11 cellular contexts compared by ENCODE assay signal in the genomic region with DNA sequence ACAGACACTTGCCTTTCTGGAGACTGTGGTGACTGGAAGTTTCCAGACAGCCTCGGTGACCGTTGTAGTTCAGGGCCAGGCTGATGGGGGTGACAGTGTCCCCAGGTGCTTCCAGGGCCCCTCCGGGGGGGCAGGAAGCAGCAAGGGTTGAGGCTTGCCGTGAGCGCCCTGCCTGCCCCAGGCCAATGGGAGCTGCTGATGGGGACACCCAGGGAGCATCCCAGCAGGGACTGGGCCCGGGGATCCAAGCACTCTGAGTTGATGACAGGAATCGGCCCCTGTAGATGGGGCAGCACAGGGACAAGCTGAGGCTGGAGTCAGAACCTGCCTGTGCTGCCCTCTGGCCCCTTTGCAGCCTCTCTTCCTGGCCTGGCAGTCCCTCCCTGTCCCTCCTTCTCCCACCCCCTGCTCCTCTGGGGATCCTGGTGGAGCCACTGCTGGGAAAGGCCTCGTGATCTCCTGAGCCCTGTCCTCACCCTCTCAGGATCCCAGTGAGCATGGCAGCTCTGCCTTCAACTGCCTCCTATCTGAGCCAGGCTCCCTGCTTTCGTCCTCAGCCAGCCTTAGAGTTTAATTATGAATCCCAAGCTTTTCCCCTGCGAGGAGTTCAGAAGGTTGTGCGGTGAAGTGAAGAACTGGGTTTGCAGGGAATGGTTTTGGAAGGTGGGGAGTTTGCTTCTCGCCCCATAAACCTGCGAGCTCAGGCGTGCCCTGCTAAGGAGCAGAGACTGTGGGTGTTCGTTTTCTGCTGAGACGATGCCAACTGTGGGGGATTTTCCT.
"Had no signal": no experiment of that assay in that cellular context is flagged by ENCODE, and none has a peak within 500 bp of the region (broad histone marks: within the 10 kb centered on the region; RNA-seq: fewer than 3 reads in every experiment).

No MANE protein-coding gene starts in this region.

- H3K4me3 Mint-ChIP-seq: activated naive CD4-positive, alpha-beta T cell treated with anti-CD3 and anti-CD28 coated beads, Interleukin-2, amount 10 ng/mL, durations not matched to agents 7 days and 5 days; activated T-cell treated with anti-CD3 and anti-CD28 coated beads, Interleukin-2, amount 50 U/mL, for 24 hours; stimulated activated naive CD8-positive, alpha-beta T cell treated with anti-CD3 and anti-CD28 coated beads, Interleukin-15, Interleukin-2, amounts not matched to agents 100 ng/mL and 50 ng/mL, for 24 hours had no signal

- H3K27me3 Mint-ChIP-seq: activated naive CD4-positive, alpha-beta T cell treated with anti-CD3 and anti-CD28 coated beads, Interleukin-2, amount 10 ng/mL, durations not matched to agents 7 days and 5 days; activated T-cell treated with anti-CD3 and anti-CD28 coated beads, Interleukin-2, amount 50 U/mL, for 24 hours; stimulated activated naive CD8-positive, alpha-beta T cell treated with anti-CD3 and anti-CD28 coated beads, Interleukin-15, Interleukin-2, amounts not matched to agents 100 ng/mL and 50 ng/mL, for 24 hours had no signal

- H3K4me1 Mint-ChIP-seq: activated naive CD4-positive, alpha-beta T cell treated with anti-CD3 and anti-CD28 coated beads, Interleukin-2, amount 10 ng/mL, durations not matched to agents 7 days and 5 days; naive B cell had no signal

- H3K27ac Mint-ChIP-seq: activated T-cell treated with anti-CD3 and anti-CD28 coated beads, Interleukin-2, amount 50 U/mL, for 24 hours; naive B cell; stimulated activated naive CD8-positive, alpha-beta T cell treated with anti-CD3 and anti-CD28 coated beads, Interleukin-15, Interleukin-2, amounts not matched to agents 100 ng/mL and 50 ng/mL, for 24 hours had no signal

- ATAC-seq: gastroesophageal sphincter, lower lobe of right lung, right lobe of liver had no signal

- DNase-seq: activated CD4-positive, alpha-beta T cell treated with anti-CD3 and anti-CD28 coated beads, Interleukin-2, amount 50 U/mL, for 1 hour; activated CD4-positive, CD25-positive, alpha-beta regulatory T cell; activated naive CD4-positive, alpha-beta T cell treated with anti-CD3 and anti-CD28 coated beads, Interleukin-2, amount 10 ng/mL, durations not matched to agents 7 days and 5 days; activated T-cell treated with anti-CD3 and anti-CD28 coated beads, Interleukin-2, amount 50 U/mL, for 24 hours; erythroblast; lower lobe of right lung; naive B cell; testis had no signal
